1 cellular context compared by ENCODE assay signal in the genomic region with DNA sequence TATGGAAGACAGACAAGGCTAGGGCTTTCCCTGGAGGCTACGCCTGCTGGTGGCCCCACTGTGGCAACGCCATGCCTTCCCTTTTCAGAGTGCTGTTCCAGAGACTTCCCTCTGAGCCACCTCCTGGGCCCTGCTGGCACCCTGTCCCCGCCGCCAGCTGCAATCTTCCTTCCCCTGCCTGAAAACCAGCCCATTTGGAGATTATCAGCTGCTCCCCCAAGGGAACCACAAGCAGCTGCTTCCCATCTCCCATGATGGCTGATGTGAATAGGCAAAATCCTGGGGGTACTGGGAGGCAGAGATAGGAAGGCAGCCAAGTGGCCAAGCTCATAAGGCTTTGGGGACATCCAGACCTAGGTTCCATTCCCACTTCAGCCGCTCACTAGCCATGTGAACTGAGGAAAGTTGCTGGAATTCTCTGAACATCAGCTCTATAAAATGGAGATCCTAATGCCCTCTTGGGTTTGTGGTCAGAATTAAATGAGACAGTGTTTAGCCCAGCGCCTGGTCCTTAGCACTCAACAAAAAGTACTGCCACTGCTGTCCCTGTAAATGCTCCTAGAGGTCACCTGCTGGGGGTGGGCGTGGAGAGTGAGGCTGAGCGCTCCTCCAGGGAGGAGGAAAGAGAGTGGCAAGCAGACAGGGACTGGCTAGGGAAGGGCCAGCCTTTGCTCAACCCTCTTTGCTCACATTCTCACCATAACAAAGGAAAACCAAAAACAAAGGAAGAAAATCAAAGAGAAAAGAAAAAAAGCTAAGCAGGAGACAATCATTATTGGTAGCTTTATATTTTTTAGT.
A peak's percentile ranks its signal among the peaks of the same experiment; 100 is the strongest.
TF ChIP-seq lines count a peak whose summit lies in the region.

No MANE protein-coding gene starts in this region.

TF ChIP-seq in K562, 482 proteins besides CTCF, POLR2A, EP300 and RAD21 (continued from another document and continues in another):
- TF ChIP-seq, protein P1, sequence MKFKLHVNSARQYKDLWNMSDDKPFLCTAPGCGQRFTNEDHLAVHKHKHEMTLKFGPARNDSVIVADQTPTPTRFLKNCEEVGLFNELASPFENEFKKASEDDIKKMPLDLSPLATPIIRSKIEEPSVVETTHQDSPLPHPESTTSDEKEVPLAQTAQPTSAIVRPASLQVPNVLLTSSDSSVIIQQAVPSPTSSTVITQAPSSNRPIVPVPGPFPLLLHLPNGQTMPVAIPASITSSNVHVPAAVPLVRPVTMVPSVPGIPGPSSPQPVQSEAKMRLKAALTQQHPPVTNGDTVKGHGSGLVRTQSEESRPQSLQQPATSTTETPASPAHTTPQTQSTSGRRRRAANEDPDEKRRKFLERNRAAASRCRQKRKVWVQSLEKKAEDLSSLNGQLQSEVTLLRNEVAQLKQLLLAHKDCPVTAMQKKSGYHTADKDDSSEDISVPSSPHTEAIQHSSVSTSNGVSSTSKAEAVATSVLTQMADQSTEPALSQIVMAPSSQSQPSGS (CRISPR knock-in tag; IDR thresholded peaks at IDR 0.05): no peak
- TF ChIP-seq ARNT (IDR thresholded peaks at IDR 0.05) (peak; percentile 81 to 89), ZSCAN32 (CRISPR knock-in tag; IDR thresholded peaks at IDR 0.05) (no peak), ZNF274 (IDR thresholded peaks at IDR 0.05; ENCODE audit: borderline replicate concordance, low read depth, low read length) (peak; percentile 61; the same call in 1 of the 2 replicates), NR4A1 (CRISPR knock-in tag; IDR thresholded peaks at IDR 0.05) (no peak), NR4A1 (tag; IDR thresholded peaks at IDR 0.05) (peak; percentile 96), SMC3 (conservative IDR thresholded peaks at IDR 0.05; ENCODE audit: insufficient read depth, low read depth, low read length) (no peak), ETS2 (tag; IDR thresholded peaks at IDR 0.05; ENCODE audit: borderline replicate concordance, poor library complexity, severe bottlenecking) (no peak), KHSRP (IDR thresholded peaks at IDR 0.05) (peak; percentile 78), CBFA2T2 (conservative IDR thresholded peaks at IDR 0.05) (peak; percentile 99), ZNF197 (CRISPR knock-in tag; IDR thresholded peaks at IDR 0.05; ENCODE audit: low read depth) (peak; percentile 87; the same call in 1 of the 2 replicates), SRF (CRISPR knock-in tag; IDR thresholded peaks at IDR 0.05) (peak in 1 of 2 experiments; percentile 58; a peak in 2 of 4 replicates), FOS (IDR thresholded peaks at IDR 0.05; ENCODE audit: extremely low read depth, insufficient read length) (no peak), YY1 (IDR thresholded peaks at IDR 0.05; ENCODE audit: borderline replicate concordance in 1 of 3, control insufficient read depth in 1 of 3, extremely low read depth in 1 of 3, insufficient read depth in 3 of 3, insufficient read length in 1 of 3, insufficient replicate concordance in 2 of 3, low read depth in 1 of 3, low read length in 2 of 3) (peak in 1 of 3 experiments; percentile 38), HNRNPL (IDR thresholded peaks at IDR 0.05; ENCODE audit: low read depth, low read length) (no peak), TAF1 (IDR thresholded peaks at IDR 0.05; ENCODE audit: control insufficient read depth, extremely low read depth, insufficient read depth, low read length, severe bottlenecking) (peak; percentile 49), STAG1 (CRISPR knock-in tag; IDR thresholded peaks at IDR 0.05; ENCODE audit: borderline replicate concordance) (no peak), YBX1 (IDR thresholded peaks at IDR 0.05) (no peak), HIVEP1 (CRISPR knock-in tag; IDR thresholded peaks at IDR 0.05) (0 out of 2 replicates have a peak, but pooled peaks have one; percentile 44), PHF21A (IDR thresholded peaks at IDR 0.05; ENCODE audit: borderline replicate concordance, low read depth) (no peak), L3MBTL2 (IDR thresholded peaks at IDR 0.05) (no peak), GABPB1 (CRISPR knock-in tag; IDR thresholded peaks at IDR 0.05) (no peak), SMARCA4 (IDR thresholded peaks at IDR 0.05) (peak; percentile 94), TRIM28 (IDR thresholded peaks at IDR 0.05) (peak; percentile 72), ZBTB17 (CRISPR knock-in tag; IDR thresholded peaks at IDR 0.05) (peak; percentile 86), ERF (CRISPR knock-in tag; IDR thresholded peaks at IDR 0.05) (peak; percentile 93; the same call in 1 of the 2 replicates), KLF16 (IDR thresholded peaks at IDR 0.05) (peak; percentile 97), ZNF76 (CRISPR knock-in tag; IDR thresholded peaks at IDR 0.05; ENCODE audit: borderline replicate concordance) (0 out of 2 replicates have a peak, but pooled peaks have one; percentile 23), KAT2B (IDR thresholded peaks at IDR 0.05; ENCODE audit: low read depth, low read length) (no peak), GATA2 (CRISPR knock-in tag; IDR thresholded peaks at IDR 0.05) (peak; percentile 100), MTA1 (IDR thresholded peaks at IDR 0.05; ENCODE audit: borderline replicate concordance) (peak; percentile 66; the same call in 1 of the 2 replicates), CREM (IDR thresholded peaks at IDR 0.05; ENCODE audit: low read depth) (peak; percentile 56; the same call in 1 of the 2 replicates), TARDBP (IDR thresholded peaks at IDR 0.05) (peak; percentile 80; the same call in 1 of the 2 replicates), HSF4 (CRISPR knock-in tag; IDR thresholded peaks at IDR 0.05; ENCODE audit: borderline replicate concordance) (no peak), POLR2B (IDR thresholded peaks at IDR 0.05; ENCODE audit: low read depth, partially characterized antibody) (no peak), DACH1 (IDR thresholded peaks at IDR 0.05; ENCODE audit: partially characterized antibody) (peak; percentile 69), BRD4 (IDR thresholded peaks at IDR 0.05) (no peak), DNMT1 (IDR thresholded peaks at IDR 0.05) (no peak)
- TF ChIP-seq, protein P2, sequence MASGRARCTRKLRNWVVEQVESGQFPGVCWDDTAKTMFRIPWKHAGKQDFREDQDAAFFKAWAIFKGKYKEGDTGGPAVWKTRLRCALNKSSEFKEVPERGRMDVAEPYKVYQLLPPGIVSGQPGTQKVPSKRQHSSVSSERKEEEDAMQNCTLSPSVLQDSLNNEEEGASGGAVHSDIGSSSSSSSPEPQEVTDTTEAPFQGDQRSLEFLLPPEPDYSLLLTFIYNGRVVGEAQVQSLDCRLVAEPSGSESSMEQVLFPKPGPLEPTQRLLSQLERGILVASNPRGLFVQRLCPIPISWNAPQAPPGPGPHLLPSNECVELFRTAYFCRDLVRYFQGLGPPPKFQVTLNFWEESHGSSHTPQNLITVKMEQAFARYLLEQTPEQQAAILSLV (tag; IDR thresholded peaks at IDR 0.05): no peak
- TF ChIP-seq, protein P3, sequence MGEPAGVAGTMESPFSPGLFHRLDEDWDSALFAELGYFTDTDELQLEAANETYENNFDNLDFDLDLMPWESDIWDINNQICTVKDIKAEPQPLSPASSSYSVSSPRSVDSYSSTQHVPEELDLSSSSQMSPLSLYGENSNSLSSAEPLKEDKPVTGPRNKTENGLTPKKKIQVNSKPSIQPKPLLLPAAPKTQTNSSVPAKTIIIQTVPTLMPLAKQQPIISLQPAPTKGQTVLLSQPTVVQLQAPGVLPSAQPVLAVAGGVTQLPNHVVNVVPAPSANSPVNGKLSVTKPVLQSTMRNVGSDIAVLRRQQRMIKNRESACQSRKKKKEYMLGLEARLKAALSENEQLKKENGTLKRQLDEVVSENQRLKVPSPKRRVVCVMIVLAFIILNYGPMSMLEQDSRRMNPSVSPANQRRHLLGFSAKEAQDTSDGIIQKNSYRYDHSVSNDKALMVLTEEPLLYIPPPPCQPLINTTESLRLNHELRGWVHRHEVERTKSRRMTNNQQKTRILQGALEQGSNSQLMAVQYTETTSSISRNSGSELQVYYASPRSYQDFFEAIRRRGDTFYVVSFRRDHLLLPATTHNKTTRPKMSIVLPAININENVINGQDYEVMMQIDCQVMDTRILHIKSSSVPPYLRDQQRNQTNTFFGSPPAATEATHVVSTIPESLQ (CRISPR knock-in tag; IDR thresholded peaks at IDR 0.05): no peak
- TF ChIP-seq, protein P4, sequence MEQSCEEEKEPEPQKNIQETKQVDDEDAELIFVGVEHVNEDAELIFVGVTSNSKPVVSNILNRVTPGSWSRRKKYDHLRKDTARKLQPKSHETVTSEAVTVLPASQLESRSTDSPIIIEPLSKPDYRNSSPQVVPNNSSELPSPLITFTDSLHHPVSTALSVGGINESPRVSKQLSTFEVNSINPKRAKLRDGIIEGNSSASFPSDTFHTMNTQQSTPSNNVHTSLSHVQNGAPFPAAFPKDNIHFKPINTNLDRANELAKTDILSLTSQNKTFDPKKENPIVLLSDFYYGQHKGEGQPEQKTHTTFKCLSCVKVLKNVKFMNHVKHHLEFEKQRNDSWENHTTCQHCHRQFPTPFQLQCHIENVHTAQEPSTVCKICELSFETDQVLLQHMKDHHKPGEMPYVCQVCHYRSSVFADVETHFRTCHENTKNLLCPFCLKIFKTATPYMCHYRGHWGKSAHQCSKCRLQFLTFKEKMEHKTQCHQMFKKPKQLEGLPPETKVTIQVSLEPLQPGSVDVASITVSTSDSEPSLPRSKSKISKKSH (CRISPR knock-in tag; IDR thresholded peaks at IDR 0.05): no peak
- TF ChIP-seq, protein P5, sequence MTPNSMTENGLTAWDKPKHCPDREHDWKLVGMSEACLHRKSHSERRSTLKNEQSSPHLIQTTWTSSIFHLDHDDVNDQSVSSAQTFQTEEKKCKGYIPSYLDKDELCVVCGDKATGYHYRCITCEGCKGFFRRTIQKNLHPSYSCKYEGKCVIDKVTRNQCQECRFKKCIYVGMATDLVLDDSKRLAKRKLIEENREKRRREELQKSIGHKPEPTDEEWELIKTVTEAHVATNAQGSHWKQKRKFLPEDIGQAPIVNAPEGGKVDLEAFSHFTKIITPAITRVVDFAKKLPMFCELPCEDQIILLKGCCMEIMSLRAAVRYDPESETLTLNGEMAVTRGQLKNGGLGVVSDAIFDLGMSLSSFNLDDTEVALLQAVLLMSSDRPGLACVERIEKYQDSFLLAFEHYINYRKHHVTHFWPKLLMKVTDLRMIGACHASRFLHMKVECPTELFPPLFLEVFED (CRISPR knock-in tag; conservative IDR thresholded peaks at IDR 0.05): peak; percentile 95
- TF ChIP-seq, protein P6, sequence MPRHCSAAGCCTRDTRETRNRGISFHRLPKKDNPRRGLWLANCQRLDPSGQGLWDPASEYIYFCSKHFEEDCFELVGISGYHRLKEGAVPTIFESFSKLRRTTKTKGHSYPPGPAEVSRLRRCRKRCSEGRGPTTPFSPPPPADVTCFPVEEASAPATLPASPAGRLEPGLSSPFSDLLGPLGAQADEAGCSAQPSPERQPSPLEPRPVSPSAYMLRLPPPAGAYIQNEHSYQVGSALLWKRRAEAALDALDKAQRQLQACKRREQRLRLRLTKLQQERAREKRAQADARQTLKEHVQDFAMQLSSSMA (CRISPR knock-in tag; IDR thresholded peaks at IDR 0.05): no peak
- TF ChIP-seq, protein P7, sequence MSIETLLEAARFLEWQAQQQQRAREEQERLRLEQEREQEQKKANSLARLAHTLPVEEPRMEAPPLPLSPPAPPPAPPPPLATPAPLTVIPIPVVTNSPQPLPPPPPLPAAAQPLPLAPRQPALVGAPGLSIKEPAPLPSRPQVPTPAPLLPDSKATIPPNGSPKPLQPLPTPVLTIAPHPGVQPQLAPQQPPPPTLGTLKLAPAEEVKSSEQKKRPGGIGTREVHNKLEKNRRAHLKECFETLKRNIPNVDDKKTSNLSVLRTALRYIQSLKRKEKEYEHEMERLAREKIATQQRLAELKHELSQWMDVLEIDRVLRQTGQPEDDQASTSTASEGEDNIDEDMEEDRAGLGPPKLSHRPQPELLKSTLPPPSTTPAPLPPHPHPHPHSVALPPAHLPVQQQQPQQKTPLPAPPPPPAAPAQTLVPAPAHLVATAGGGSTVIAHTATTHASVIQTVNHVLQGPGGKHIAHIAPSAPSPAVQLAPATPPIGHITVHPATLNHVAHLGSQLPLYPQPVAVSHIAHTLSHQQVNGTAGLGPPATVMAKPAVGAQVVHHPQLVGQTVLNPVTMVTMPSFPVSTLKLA (conservative IDR thresholded peaks at IDR 0.05): peak in 1 of 2 experiments; percentile 36; a peak in 1 of 4 replicates
- TF ChIP-seq, protein P8, sequence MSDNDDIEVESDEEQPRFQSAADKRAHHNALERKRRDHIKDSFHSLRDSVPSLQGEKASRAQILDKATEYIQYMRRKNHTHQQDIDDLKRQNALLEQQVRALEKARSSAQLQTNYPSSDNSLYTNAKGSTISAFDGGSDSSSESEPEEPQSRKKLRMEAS (CRISPR knock-in tag; IDR thresholded peaks at IDR 0.05): peak; percentile 71
- TF ChIP-seq, protein P9, sequence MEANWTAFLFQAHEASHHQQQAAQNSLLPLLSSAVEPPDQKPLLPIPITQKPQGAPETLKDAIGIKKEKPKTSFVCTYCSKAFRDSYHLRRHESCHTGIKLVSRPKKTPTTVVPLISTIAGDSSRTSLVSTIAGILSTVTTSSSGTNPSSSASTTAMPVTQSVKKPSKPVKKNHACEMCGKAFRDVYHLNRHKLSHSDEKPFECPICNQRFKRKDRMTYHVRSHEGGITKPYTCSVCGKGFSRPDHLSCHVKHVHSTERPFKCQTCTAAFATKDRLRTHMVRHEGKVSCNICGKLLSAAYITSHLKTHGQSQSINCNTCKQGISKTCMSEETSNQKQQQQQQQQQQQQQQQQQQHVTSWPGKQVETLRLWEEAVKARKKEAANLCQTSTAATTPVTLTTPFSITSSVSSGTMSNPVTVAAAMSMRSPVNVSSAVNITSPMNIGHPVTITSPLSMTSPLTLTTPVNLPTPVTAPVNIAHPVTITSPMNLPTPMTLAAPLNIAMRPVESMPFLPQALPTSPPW (CRISPR knock-in tag; IDR thresholded peaks at IDR 0.05): peak; percentile 75
- TF ChIP-seq, protein P10, sequence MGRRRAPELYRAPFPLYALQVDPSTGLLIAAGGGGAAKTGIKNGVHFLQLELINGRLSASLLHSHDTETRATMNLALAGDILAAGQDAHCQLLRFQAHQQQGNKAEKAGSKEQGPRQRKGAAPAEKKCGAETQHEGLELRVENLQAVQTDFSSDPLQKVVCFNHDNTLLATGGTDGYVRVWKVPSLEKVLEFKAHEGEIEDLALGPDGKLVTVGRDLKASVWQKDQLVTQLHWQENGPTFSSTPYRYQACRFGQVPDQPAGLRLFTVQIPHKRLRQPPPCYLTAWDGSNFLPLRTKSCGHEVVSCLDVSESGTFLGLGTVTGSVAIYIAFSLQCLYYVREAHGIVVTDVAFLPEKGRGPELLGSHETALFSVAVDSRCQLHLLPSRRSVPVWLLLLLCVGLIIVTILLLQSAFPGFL (CRISPR knock-in tag; IDR thresholded peaks at IDR 0.05): 0 out of 2 replicates have a peak, but pooled peaks have one; percentile 26
- TF ChIP-seq, protein P11, sequence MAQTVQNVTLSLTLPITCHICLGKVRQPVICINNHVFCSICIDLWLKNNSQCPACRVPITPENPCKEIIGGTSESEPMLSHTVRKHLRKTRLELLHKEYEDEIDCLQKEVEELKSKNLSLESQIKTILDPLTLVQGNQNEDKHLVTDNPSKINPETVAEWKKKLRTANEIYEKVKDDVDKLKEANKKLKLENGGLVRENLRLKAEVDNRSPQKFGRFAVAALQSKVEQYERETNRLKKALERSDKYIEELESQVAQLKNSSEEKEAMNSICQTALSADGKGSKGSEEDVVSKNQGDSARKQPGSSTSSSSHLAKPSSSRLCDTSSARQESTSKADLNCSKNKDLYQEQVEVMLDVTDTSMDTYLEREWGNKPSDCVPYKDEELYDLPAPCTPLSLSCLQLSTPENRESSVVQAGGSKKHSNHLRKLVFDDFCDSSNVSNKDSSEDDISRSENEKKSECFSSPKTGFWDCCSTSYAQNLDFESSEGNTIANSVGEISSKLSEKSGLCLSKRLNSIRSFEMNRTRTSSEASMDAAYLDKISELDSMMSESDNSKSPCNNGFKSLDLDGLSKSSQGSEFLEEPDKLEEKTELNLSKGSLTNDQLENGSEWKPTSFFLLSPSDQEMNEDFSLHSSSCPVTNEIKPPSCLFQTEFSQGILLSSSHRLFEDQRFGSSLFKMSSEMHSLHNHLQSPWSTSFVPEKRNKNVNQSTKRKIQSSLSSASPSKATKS (CRISPR knock-in tag; IDR thresholded peaks at IDR 0.05): no peak
